11 cellular contexts compared by ENCODE assay signal in genomic region chr1:234863596-234863995, GRCh38.
A peak's percentile ranks its signal among the peaks of the same experiment; 100 is the strongest.
DNase-seq lines count a peak whose midpoint lies in the region; ATAC-seq and TF ChIP-seq lines count a peak whose summit lies in the region.
"Had no signal": no experiment of that assay in that cellular context is flagged by ENCODE, and none has a peak within 500 bp of the region (broad histone marks: within the 10 kb centered on the region; RNA-seq: fewer than 3 reads in every experiment).

No MANE protein-coding gene starts in this region.

- no peaks in the 10 kb centered on the region for H3K36me3 Mint-ChIP-seq in activated T-cell treated with anti-CD3 and anti-CD28 coated beads, Interleukin-2, amount 50 U/mL, for 4 hours (ENCODE audit: insufficient read depth)
- H3K36me3 Mint-ChIP-seq in osteocyte (ENCODE audit: unreplicated experiment) = no peaks in the 10 kb centered on the region
- H3K36me3 Mint-ChIP-seq: CD8-positive, alpha-beta memory T cell; natural killer cell treated with Interleukin-12 subunit alpha and Interleukin-12 subunit beta and Interleukin-15 and Interleukin-18, amount 100 ng/mL, for 72 hours had no signal

- H3K9me3 Mint-ChIP-seq in activated T-cell treated with anti-CD3 and anti-CD28 coated beads, Interleukin-2, amount 50 U/mL, for 4 hours = no peaks in the 10 kb centered on the region
- peaks cover 11% of the 10 kb centered on the region for H3K9me3 Mint-ChIP-seq in osteocyte (ENCODE audit: unreplicated experiment)
- H3K9me3 Mint-ChIP-seq: natural killer cell treated with Interleukin-12 subunit alpha and Interleukin-12 subunit beta and Interleukin-15 and Interleukin-18, amount 100 ng/mL, for 72 hours had no signal

- intact Hi-C loops in sigmoid colon (cut with DNase I) = loop anchor here (1.0 to 2.0 kb wide), 3 partner anchors 53 to 253 kb away; partner anchors contain the start of gene IRF2BP2

- 84 to 87% methylated on average over 6 of the region's 6 CpGs for WGBS in sigmoid colon, 2 donors

- TF ChIP-seq EP300 in sigmoid colon (IDR thresholded peaks at IDR 0.05) = no peak

- H3K4me2 ChIP-seq in BLaER1 treated with 17β-estradiol and CSF1 and Interleukin-3, amounts not matched to agents 10 nM and 100 nM = peak overlapping the region; percentile 63 to 87 (median 81)

- H3K9me3 ChIP-seq in BLaER1 treated with 17β-estradiol and CSF1 and Interleukin-3, amounts not matched to agents 10 nM and 100 nM (replicated peaks in 1 of 11) = peaks cover 0 to 21% (median 16%) of the 10 kb centered on the region in 11 experiments; a peak in 17 of 22 replicates
- H3K9me3 ChIP-seq in adipocyte (ENCODE audit: control insufficient read depth, low read length) (peaks cover 3% of the 10 kb centered on the region), sigmoid colon (no peaks in the 10 kb centered on the region)

- ATAC-seq in foreskin keratinocyte (peak; percentile 66), HG02763 (IDR thresholded peaks at IDR 0.05; ENCODE audit: unreplicated experiment) (no peak)
- ATAC-seq in activated T-cell treated with anti-CD3 and anti-CD28 coated beads, Interleukin-2, amount 50 U/mL, for 4 hours = no peak
- ATAC-seq: natural killer cell treated with Interleukin-12 subunit alpha and Interleukin-12 subunit beta and Interleukin-15 and Interleukin-18, amount 100 ng/mL, for 72 hours had no signal

- H3K4me1 ChIP-seq in BLaER1 treated with 17β-estradiol and CSF1 and Interleukin-3, amounts not matched to agents 10 nM and 100 nM = peaks cover 35 to 55% (median 40%) of the 10 kb centered on the region in 10 experiments
- H3K4me1 ChIP-seq in adipocyte (ENCODE audit: control insufficient read depth, insufficient read depth, low read length) (peaks cover 29% of the 10 kb centered on the region), foreskin keratinocyte (peaks cover 26% of the 10 kb centered on the region), sigmoid colon (peaks cover 0 to 45% (median 33%) of the 10 kb centered on the region in 4 donors)

- H3K4me1 Mint-ChIP-seq in activated T-cell treated with anti-CD3 and anti-CD28 coated beads, Interleukin-2, amount 50 U/mL, for 4 hours (ENCODE audit: low read depth) = peaks cover 7% of the 10 kb centered on the region
- peaks cover 15% of the 10 kb centered on the region for H3K4me1 Mint-ChIP-seq in osteocyte (ENCODE audit: unreplicated experiment)

- H3K27me3 ChIP-seq in BLaER1 treated with 17β-estradiol and CSF1 and Interleukin-3, amounts not matched to agents 10 nM and 100 nM = no peaks in the 10 kb centered on the region
- H3K27me3 ChIP-seq in adipocyte (replicated peaks; ENCODE audit: control insufficient read depth, insufficient read depth, low read length) = no peaks in the 10 kb centered on the region
- H3K27me3 ChIP-seq in foreskin keratinocyte = no peaks in the 10 kb centered on the region
- H3K27me3 ChIP-seq in sigmoid colon = no peaks in the 10 kb centered on the region

- peak; percentile 37 for DNase-seq in adipocyte (ENCODE audit: low read depth)
- peak in 1 of 2 donors; percentile 60 for DNase-seq in foreskin keratinocyte
- peak; percentile 83 for DNase-seq in sigmoid colon
- no peak for DNase-seq in activated T-cell treated with anti-CD3 and anti-CD28 coated beads, Interleukin-2, amount 50 U/mL, for 4 hours
- DNase-seq in GM20000 (ENCODE audit: low spot score) = no peak
- DNase-seq in osteocyte (ENCODE audit: extremely low spot score, unreplicated experiment) = no peak
- DNase-seq: CD8-positive, alpha-beta memory T cell; NCI-H1105 had no signal

- H3K4me3 Mint-ChIP-seq in activated T-cell treated with anti-CD3 and anti-CD28 coated beads, Interleukin-2, amount 50 U/mL, for 4 hours = no peak overlapping the region
- H3K4me3 Mint-ChIP-seq in osteocyte (ENCODE audit: unreplicated experiment) = no peak overlapping the region
- H3K4me3 Mint-ChIP-seq: CD8-positive, alpha-beta memory T cell; natural killer cell treated with Interleukin-12 subunit alpha and Interleukin-12 subunit beta and Interleukin-15 and Interleukin-18, amount 100 ng/mL, for 72 hours had no signal

- H3K36me3 ChIP-seq in BLaER1 treated with 17β-estradiol and CSF1 and Interleukin-3, amounts not matched to agents 10 nM and 100 nM = no peaks in the 10 kb centered on the region
- H3K36me3 ChIP-seq in adipocyte (ENCODE audit: control insufficient read depth, insufficient read depth, low read length, severe bottlenecking) (no peaks in the 10 kb centered on the region), sigmoid colon (no peaks in the 10 kb centered on the region)

- no peak overlapping the region for H3K4me3 ChIP-seq in BLaER1 treated with 17β-estradiol and CSF1 and Interleukin-3, amounts not matched to agents 10 nM and 100 nM
- H3K4me3 ChIP-seq in adipocyte (ENCODE audit: low read length) (peak overlapping the region; percentile 14), sigmoid colon (no peak overlapping the region)

- H4K20me1 ChIP-seq in BLaER1 treated with 17β-estradiol and CSF1 and Interleukin-3, amounts not matched to agents 10 nM and 100 nM = no peaks in the 10 kb centered on the region

- no peak overlapping the region for H3K27ac Mint-ChIP-seq in osteocyte (ENCODE audit: unreplicated experiment)

- H3K27ac ChIP-seq in BLaER1 treated with 17β-estradiol and CSF1 and Interleukin-3, amounts not matched to agents 10 nM and 100 nM = peak overlapping the region in 8 of 11 experiments; percentile 9 to 72 (median 63); a peak in 15 of 22 replicates
- peak overlapping the region; percentile 60 for H3K27ac ChIP-seq in foreskin keratinocyte
- peak overlapping the region; percentile 66 to 83 (median 80) for H3K27ac ChIP-seq in sigmoid colon

- H3K27me3 Mint-ChIP-seq in activated T-cell treated with anti-CD3 and anti-CD28 coated beads, Interleukin-2, amount 50 U/mL, for 4 hours (ENCODE audit: low read depth) = no peaks in the 10 kb centered on the region
- no peaks in the 10 kb centered on the region for H3K27me3 Mint-ChIP-seq in osteocyte (ENCODE audit: unreplicated experiment)
- H3K27me3 Mint-ChIP-seq: natural killer cell treated with Interleukin-12 subunit alpha and Interleukin-12 subunit beta and Interleukin-15 and Interleukin-18, amount 100 ng/mL, for 72 hours had no signal

- TF ChIP-seq CTCF in foreskin keratinocyte (conservative IDR thresholded peaks at IDR 0.05) = no peak
- no peak for TF ChIP-seq CTCF in sigmoid colon (IDR thresholded peaks at IDR 0.05)
- no peak for TF ChIP-seq CTCF in GM20000 (IDR thresholded peaks at IDR 0.05; ENCODE audit: extremely low read depth, missing control alignments)
- TF ChIP-seq CTCF in osteocyte (IDR thresholded peaks at IDR 0.05) = no peak

- peak overlapping the region in 7 of 11 experiments; percentile 28 to 65 (median 55); a peak in 9 of 22 replicates for H3K9ac ChIP-seq in BLaER1 treated with 17β-estradiol and CSF1 and Interleukin-3, amounts not matched to agents 10 nM and 100 nM
- H3K9ac ChIP-seq in adipocyte (ENCODE audit: low read length) = peak overlapping the region; percentile 42

- TF ChIP-seq POLR2A in sigmoid colon (IDR thresholded peaks at IDR 0.05) = no peak

Comparison
In these comparisons a context has a peak if more than half of its experiments do, and no peak if none do; other contexts are left out.
1. DNase-seq: peak in adipocyte (single experiment) and sigmoid colon (single experiment); none in activated T-cell treated with anti-CD3 and anti-CD28 coated beads, Interleukin-2, amount 50 U/mL, for 4 hours (single experiment), GM20000 (single experiment) and osteocyte (single experiment).
2. Peak in every context shown above with its lines, with median percentiles within 50 percentile points of each other: H3K27ac ChIP-seq.